1 cellular context compared by ENCODE assay signal in the genomic region with DNA sequence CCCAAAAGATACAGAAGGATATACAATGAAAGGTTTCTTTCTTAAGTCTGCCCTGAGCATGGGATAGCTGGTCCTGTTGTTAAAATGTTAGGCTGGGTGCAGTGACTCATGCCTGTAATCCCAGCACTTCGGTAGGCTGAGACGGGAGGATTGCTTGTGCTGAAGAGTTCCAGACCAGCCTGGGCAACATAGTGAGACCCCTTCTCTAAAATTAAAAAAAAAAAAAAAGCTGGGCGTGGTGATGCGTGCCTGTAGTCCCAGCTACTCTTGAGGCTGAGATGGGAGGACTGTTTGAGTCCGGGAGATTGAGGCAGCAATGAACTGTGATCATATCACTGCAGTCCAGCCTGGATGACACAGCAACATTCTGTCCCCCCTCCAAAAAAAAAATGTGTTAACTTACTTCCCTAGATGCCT.
TF ChIP-seq lines count a peak whose summit lies in the region.

No MANE protein-coding gene starts in this region.

TF ChIP-seq in K562, 482 proteins besides CTCF, POLR2A, EP300 and RAD21 (continues in another document):
- TF ChIP-seq ZNF316 (IDR thresholded peaks at IDR 0.05) (peak; percentile 95), ZNF263 (CRISPR knock-in tag; IDR thresholded peaks at IDR 0.05; ENCODE audit: borderline replicate concordance) (peak; percentile 48; the same call in 1 of the 2 replicates), STAG1 (CRISPR knock-in tag; IDR thresholded peaks at IDR 0.05; ENCODE audit: borderline replicate concordance) (no peak), ZNF121 (CRISPR knock-in tag; conservative IDR thresholded peaks at IDR 0.05) (peak; percentile 95), HDAC2 (IDR thresholded peaks at IDR 0.05) (peak; percentile 81), TAL1 (IDR thresholded peaks at IDR 0.05) (peak; percentile 39; the same call in 1 of the 2 replicates), SMARCE1 (IDR thresholded peaks at IDR 0.05) (peak; percentile 75; the same call in 1 of the 2 replicates), CBFA2T2 (conservative IDR thresholded peaks at IDR 0.05) (peak; percentile 35; the same call in 1 of the 2 replicates), HNRNPLL (IDR thresholded peaks at IDR 0.05; ENCODE audit: low read depth, low read length, poor library complexity, severe bottlenecking) (no peak), NEUROD1 (IDR thresholded peaks at IDR 0.05; ENCODE audit: borderline replicate concordance, low read depth, low read length, partially characterized antibody) (peak; percentile 27), MAFK (IDR thresholded peaks at IDR 0.05; ENCODE audit: low read length) (peak; percentile 83), ARID2 (IDR thresholded peaks at IDR 0.05) (no peak), PCBP2 (IDR thresholded peaks at IDR 0.05; ENCODE audit: low read depth, low read length, poor library complexity, severe bottlenecking) (no peak), SIN3B (IDR thresholded peaks at IDR 0.05; ENCODE audit: low read depth) (no peak), ZBTB7A (IDR thresholded peaks at IDR 0.05; ENCODE audit: borderline replicate concordance, control insufficient read depth, low read depth, low read length) (no peak), KDM5B (IDR thresholded peaks at IDR 0.05; ENCODE audit: insufficient replicate concordance, low read depth, low read length) (peak; percentile 20), SAP30 (IDR thresholded peaks at IDR 0.05; ENCODE audit: borderline replicate concordance, insufficient read depth, low read depth, low read length, poor library complexity, severe bottlenecking) (no peak), FOXA3 (CRISPR knock-in tag; conservative IDR thresholded peaks at IDR 0.05 in 1 of 2, IDR thresholded peaks at IDR 0.05 in 1 of 2) (no peak), KDM1A (IDR thresholded peaks at IDR 0.05) (peak; percentile 5 to 54; a peak in 1 of 4 replicates), NCOA1 (IDR thresholded peaks at IDR 0.05; ENCODE audit: low read depth) (no peak), BCOR (IDR thresholded peaks at IDR 0.05) (peak; percentile 51; the same call in 1 of the 2 replicates), MAFF (IDR thresholded peaks at IDR 0.05; ENCODE audit: low read length) (peak; percentile 90), SMARCC2 (IDR thresholded peaks at IDR 0.05; ENCODE audit: low read depth) (0 out of 2 replicates have a peak, but pooled peaks have one; percentile 34), TEAD1 (CRISPR knock-in tag; IDR thresholded peaks at IDR 0.05) (no peak), SMAD4 (CRISPR knock-in tag; conservative IDR thresholded peaks at IDR 0.05) (no peak), TEAD4 (IDR thresholded peaks at IDR 0.05; ENCODE audit: low read length) (0 out of 2 replicates have a peak, but pooled peaks have one; percentile 22), TEAD4 (CRISPR knock-in tag; IDR thresholded peaks at IDR 0.05; ENCODE audit: borderline replicate concordance) (no peak), GTF2E2 (tag; IDR thresholded peaks at IDR 0.05) (no peak), LEF1 (IDR thresholded peaks at IDR 0.05) (peak; percentile 29; the same call in 1 of the 2 replicates), FOSL1 (tag; conservative IDR thresholded peaks at IDR 0.05) (peak; percentile 69; the same call in 1 of the 2 replicates), NFE2 (IDR thresholded peaks at IDR 0.05; ENCODE audit: low read depth) (peak; percentile 97), SP1 (CRISPR knock-in tag; IDR thresholded peaks at IDR 0.05) (peak; percentile 58; the same call in 1 of the 2 replicates), ZC3H4 (CRISPR knock-in tag; IDR thresholded peaks at IDR 0.05; ENCODE audit: borderline replicate concordance) (no peak), ESRRA (IDR thresholded peaks at IDR 0.05; ENCODE audit: borderline replicate concordance, low read depth) (no peak), ZNF77 (CRISPR knock-in tag; IDR thresholded peaks at IDR 0.05) (no peak), TCF7 (IDR thresholded peaks at IDR 0.05; ENCODE audit: borderline replicate concordance) (no peak), C11orf30 (IDR thresholded peaks at IDR 0.05; ENCODE audit: low read depth) (peak; percentile 96)
- TF ChIP-seq, protein P1, sequence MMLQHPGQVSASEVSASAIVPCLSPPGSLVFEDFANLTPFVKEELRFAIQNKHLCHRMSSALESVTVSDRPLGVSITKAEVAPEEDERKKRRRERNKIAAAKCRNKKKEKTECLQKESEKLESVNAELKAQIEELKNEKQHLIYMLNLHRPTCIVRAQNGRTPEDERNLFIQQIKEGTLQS (IDR thresholded peaks at IDR 0.05), result peak; percentile 61; the same call in 1 of the 2 replicates
- TF ChIP-seq, protein P1 (CRISPR knock-in tag; conservative IDR thresholded peaks at IDR 0.05), result no peak
- TF ChIP-seq, protein P2, sequence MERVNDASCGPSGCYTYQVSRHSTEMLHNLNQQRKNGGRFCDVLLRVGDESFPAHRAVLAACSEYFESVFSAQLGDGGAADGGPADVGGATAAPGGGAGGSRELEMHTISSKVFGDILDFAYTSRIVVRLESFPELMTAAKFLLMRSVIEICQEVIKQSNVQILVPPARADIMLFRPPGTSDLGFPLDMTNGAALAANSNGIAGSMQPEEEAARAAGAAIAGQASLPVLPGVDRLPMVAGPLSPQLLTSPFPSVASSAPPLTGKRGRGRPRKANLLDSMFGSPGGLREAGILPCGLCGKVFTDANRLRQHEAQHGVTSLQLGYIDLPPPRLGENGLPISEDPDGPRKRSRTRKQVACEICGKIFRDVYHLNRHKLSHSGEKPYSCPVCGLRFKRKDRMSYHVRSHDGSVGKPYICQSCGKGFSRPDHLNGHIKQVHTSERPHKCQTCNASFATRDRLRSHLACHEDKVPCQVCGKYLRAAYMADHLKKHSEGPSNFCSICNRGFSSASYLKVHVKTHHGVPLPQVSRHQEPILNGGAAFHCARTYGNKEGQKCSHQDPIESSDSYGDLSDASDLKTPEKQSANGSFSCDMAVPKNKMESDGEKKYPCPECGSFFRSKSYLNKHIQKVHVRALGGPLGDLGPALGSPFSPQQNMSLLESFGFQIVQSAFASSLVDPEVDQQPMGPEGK (CRISPR knock-in tag; IDR thresholded peaks at IDR 0.05; ENCODE audit: borderline replicate concordance), result no peak
- TF ChIP-seq, protein P3, sequence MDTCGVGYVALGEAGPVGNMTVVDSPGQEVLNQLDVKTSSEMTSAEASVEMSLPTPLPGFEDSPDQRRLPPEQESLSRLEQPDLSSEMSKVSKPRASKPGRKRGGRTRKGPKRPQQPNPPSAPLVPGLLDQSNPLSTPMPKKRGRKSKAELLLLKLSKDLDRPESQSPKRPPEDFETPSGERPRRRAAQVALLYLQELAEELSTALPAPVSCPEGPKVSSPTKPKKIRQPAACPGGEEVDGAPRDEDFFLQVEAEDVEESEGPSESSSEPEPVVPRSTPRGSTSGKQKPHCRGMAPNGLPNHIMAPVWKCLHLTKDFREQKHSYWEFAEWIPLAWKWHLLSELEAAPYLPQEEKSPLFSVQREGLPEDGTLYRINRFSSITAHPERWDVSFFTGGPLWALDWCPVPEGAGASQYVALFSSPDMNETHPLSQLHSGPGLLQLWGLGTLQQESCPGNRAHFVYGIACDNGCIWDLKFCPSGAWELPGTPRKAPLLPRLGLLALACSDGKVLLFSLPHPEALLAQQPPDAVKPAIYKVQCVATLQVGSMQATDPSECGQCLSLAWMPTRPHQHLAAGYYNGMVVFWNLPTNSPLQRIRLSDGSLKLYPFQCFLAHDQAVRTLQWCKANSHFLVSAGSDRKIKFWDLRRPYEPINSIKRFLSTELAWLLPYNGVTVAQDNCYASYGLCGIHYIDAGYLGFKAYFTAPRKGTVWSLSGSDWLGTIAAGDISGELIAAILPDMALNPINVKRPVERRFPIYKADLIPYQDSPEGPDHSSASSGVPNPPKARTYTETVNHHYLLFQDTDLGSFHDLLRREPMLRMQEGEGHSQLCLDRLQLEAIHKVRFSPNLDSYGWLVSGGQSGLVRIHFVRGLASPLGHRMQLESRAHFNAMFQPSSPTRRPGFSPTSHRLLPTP (IDR thresholded peaks at IDR 0.05; ENCODE audit: borderline replicate concordance, extremely low read depth, insufficient read length), result no peak
- TF ChIP-seq, protein P4, sequence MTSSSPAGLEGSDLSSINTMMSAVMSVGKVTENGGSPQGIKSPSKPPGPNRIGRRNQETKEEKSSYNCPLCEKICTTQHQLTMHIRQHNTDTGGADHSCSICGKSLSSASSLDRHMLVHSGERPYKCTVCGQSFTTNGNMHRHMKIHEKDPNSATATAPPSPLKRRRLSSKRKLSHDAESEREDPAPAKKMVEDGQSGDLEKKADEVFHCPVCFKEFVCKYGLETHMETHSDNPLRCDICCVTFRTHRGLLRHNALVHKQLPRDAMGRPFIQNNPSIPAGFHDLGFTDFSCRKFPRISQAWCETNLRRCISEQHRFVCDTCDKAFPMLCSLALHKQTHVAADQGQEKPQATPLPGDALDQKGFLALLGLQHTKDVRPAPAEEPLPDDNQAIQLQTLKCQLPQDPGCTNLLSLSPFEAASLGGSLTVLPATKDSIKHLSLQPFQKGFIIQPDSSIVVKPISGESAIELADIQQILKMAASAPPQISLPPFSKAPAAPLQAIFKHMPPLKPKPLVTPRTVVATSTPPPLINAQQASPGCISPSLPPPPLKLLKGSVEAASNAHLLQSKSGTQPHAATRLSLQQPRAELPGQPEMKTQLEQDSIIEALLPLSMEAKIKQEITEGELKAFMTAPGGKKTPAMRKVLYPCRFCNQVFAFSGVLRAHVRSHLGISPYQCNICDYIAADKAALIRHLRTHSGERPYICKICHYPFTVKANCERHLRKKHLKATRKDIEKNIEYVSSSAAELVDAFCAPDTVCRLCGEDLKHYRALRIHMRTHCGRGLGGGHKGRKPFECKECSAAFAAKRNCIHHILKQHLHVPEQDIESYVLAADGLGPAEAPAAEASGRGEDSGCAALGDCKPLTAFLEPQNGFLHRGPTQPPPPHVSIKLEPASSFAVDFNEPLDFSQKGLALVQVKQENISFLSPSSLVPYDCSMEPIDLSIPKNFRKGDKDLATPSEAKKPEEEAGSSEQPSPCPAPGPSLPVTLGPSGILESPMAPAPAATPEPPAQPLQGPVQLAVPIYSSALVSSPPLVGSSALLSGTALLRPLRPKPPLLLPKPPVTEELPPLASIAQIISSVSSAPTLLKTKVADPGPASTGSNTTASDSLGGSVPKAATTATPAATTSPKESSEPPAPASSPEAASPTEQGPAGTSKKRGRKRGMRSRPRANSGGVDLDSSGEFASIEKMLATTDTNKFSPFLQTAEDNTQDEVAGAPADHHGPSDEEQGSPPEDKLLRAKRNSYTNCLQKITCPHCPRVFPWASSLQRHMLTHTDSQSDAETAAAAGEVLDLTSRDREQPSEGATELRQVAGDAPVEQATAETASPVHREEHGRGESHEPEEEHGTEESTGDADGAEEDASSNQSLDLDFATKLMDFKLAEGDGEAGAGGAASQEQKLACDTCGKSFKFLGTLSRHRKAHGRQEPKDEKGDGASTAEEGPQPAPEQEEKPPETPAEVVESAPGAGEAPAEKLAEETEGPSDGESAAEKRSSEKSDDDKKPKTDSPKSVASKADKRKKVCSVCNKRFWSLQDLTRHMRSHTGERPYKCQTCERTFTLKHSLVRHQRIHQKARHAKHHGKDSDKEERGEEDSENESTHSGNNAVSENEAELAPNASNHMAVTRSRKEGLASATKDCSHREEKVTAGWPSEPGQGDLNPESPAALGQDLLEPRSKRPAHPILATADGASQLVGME (CRISPR knock-in tag; IDR thresholded peaks at IDR 0.05), result no peak
- TF ChIP-seq, protein P5, sequence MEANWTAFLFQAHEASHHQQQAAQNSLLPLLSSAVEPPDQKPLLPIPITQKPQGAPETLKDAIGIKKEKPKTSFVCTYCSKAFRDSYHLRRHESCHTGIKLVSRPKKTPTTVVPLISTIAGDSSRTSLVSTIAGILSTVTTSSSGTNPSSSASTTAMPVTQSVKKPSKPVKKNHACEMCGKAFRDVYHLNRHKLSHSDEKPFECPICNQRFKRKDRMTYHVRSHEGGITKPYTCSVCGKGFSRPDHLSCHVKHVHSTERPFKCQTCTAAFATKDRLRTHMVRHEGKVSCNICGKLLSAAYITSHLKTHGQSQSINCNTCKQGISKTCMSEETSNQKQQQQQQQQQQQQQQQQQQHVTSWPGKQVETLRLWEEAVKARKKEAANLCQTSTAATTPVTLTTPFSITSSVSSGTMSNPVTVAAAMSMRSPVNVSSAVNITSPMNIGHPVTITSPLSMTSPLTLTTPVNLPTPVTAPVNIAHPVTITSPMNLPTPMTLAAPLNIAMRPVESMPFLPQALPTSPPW (CRISPR knock-in tag; IDR thresholded peaks at IDR 0.05), result 0 out of 2 replicates have a peak, but pooled peaks have one; percentile 26
- TF ChIP-seq, protein P6, sequence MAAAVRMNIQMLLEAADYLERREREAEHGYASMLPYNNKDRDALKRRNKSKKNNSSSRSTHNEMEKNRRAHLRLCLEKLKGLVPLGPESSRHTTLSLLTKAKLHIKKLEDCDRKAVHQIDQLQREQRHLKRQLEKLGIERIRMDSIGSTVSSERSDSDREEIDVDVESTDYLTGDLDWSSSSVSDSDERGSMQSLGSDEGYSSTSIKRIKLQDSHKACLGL (CRISPR knock-in tag; IDR thresholded peaks at IDR 0.05; ENCODE audit: borderline replicate concordance, poor library complexity, severe bottlenecking), result no peak
- TF ChIP-seq, protein P7, sequence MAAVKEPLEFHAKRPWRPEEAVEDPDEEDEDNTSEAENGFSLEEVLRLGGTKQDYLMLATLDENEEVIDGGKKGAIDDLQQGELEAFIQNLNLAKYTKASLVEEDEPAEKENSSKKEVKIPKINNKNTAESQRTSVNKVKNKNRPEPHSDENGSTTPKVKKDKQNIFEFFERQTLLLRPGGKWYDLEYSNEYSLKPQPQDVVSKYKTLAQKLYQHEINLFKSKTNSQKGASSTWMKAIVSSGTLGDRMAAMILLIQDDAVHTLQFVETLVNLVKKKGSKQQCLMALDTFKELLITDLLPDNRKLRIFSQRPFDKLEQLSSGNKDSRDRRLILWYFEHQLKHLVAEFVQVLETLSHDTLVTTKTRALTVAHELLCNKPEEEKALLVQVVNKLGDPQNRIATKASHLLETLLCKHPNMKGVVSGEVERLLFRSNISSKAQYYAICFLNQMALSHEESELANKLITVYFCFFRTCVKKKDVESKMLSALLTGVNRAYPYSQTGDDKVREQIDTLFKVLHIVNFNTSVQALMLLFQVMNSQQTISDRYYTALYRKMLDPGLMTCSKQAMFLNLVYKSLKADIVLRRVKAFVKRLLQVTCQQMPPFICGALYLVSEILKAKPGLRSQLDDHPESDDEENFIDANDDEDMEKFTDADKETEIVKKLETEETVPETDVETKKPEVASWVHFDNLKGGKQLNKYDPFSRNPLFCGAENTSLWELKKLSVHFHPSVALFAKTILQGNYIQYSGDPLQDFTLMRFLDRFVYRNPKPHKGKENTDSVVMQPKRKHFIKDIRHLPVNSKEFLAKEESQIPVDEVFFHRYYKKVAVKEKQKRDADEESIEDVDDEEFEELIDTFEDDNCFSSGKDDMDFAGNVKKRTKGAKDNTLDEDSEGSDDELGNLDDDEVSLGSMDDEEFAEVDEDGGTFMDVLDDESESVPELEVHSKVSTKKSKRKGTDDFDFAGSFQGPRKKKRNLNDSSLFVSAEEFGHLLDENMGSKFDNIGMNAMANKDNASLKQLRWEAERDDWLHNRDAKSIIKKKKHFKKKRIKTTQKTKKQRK (IDR thresholded peaks at IDR 0.05; ENCODE audit: borderline replicate concordance, low read depth, low read length), result no peak
- TF ChIP-seq, protein P8, sequence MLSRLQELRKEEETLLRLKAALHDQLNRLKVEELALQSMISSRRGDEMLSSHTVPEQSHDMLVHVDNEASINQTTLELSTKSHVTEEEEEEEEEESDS (CRISPR knock-in tag; IDR thresholded peaks at IDR 0.05), result no peak
